Comparison of ENCODE assay signal across 36 cellular contexts in the genomic region with DNA sequence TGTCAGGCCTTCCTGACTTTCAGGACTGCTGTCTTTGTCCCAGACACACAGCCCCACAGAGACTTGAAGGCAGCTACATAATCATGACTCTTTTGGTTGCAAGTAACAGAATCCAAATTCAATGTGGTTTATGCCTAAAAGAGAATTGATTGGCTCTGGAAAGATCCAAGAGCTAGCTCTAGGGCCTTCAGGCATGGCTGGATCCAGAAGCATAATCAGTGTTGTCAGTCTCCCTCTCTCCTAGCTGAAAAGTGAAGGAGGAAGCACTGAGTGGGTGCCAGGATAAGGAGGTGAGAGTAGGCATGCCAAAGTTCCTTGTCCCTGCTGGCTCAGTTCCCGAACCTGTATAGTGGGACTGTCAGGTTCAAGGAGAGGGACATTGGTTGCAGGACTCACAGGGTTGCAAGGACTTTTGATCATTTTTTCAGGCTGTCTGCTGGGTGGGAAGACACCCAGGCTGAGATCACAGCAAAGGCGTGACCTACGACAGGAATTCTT. TPM values are rescaled to one million over a fixed set of nuclear protein-coding genes. Genes with fewer than 3 reads are reported as not detected.
"Had no signal": no experiment of that assay in that cellular context is flagged by ENCODE, and none has a peak within 500 bp of the region (broad histone marks: within the 10 kb centered on the region; RNA-seq: fewer than 3 reads in every experiment).

No MANE protein-coding gene starts in this region.

- H3K36me3 ChIP-seq: brain microvascular endothelial cell, breast epithelium had no signal

- H3K4me3 ChIP-seq: ascending aorta, breast epithelium had no signal

- DNase-seq: activated B cell treated with CpG ODN at 0.5 μM for 24 hours; activated CD4-positive, alpha-beta memory T cell treated with anti-CD3 and anti-CD28 coated beads, Interleukin-2, amount 10 ng/mL, durations not matched to agents 7 days and 5 days; activated CD4-positive, alpha-beta T cell treated with anti-CD3 and anti-CD28 coated beads for 4 hours; activated CD4-positive, alpha-beta T cell treated with anti-CD3 and anti-CD28 coated beads, Interleukin-2, amount 10 ng/mL, durations not matched to agents 24 days and 14 days; activated CD4-positive, alpha-beta T cell treated with anti-CD3 and anti-CD28 coated beads, Interleukin-2, amount 50 U/mL, for 1 hour; activated CD4-positive, alpha-beta T cell treated with anti-CD3 and anti-CD28 coated beads, Interleukin-2, amount 50 U/mL, for 4 hours; activated CD4-positive, CD25-positive, alpha-beta regulatory T cell treated with anti-CD3 and anti-CD28 coated beads, Interleukin-2, amount 50 U/mL, for 72 hours; activated CD8-positive, alpha-beta memory T cell treated with anti-CD3 and anti-CD28 coated beads for 24 hours; activated CD8-positive, alpha-beta memory T cell treated with anti-CD3 and anti-CD28 coated beads, Interleukin-2, amount 10 ng/mL, durations not matched to agents 7 days and 5 days; activated CD8-positive, alpha-beta memory T cell treated with anti-CD3 and anti-CD28 coated beads, Interleukin-2, amount 50 U/mL, for 48 hours; activated CD8-positive, alpha-beta T cell treated with anti-CD3 and anti-CD28 coated beads, Interleukin-2, amount 10 ng/mL, durations not matched to agents 7 days and 5 days; activated effector memory CD4-positive, alpha-beta T cell treated with Interleukin-2 at 50 U/mL for 16 hours; activated gamma-delta T cell; activated naive CD4-positive, alpha-beta T cell treated with anti-CD3 and anti-CD28 coated beads, Interleukin-2, amount 10 ng/mL, durations not matched to agents 7 days and 5 days; activated naive CD4-positive, alpha-beta T cell treated with Interleukin-2 at 50 U/mL for 16 hours; activated naive CD8-positive, alpha-beta T cell treated with anti-CD3 and anti-CD28 coated beads, Interleukin-2, amount 10 ng/mL, durations not matched to agents 7 days and 5 days; activated naive CD8-positive, alpha-beta T cell treated with anti-CD3 and anti-CD28 coated beads, Interleukin-2, amount 50 U/mL, for 24 hours; activated T-cell treated with anti-CD3 and anti-CD28 coated beads, Interleukin-2, amount 50 U/mL, for 24 hours; activated T-cell treated with anti-CD3 and anti-CD28 coated beads, Interleukin-2, amount 50 U/mL, for 48 hours; amygdala; anterior cingulate cortex; brain microvascular endothelial cell; central memory CD4-positive, alpha-beta T cell; T-helper 1 cell; T-helper 2 cell; T-helper 9 cell had no signal

- H3K27ac ChIP-seq: ascending aorta, brain microvascular endothelial cell, breast epithelium, VCaP had no signal

- H3K4me1 ChIP-seq: ascending aorta, breast epithelium had no signal

- H3K36me3 Mint-ChIP-seq: activated CD8-positive, alpha-beta memory T cell treated with anti-CD3 and anti-CD28 coated beads, Interleukin-2, amount 10 ng/mL, durations not matched to agents 7 days and 5 days; activated naive CD4-positive, alpha-beta T cell treated with anti-CD3 and anti-CD28 coated beads, Interleukin-2, amount 10 ng/mL, durations not matched to agents 7 days and 5 days had no signal

- H3K9me3 Mint-ChIP-seq: activated B cell treated with CpG ODN at 0.5 μM for 24 hours; activated naive CD4-positive, alpha-beta T cell treated with anti-CD3 and anti-CD28 coated beads, Interleukin-2, amount 50 U/mL, for 24 hours; activated naive CD8-positive, alpha-beta T cell treated with anti-CD3 and anti-CD28 coated beads, Interleukin-2, amount 50 U/mL, for 24 hours; activated T-cell treated with anti-CD3 and anti-CD28 coated beads, Interleukin-2, amount 50 U/mL, for 24 hours; T-helper 1 cell treated with Interleukin-12 subunit alpha and Interleukin-12 subunit beta and Interleukin-4 antibody, amounts not matched to agents 30 μg/mL and 1 μg/mL, for 36 hours had no signal

- FAIRE-seq: TTC549 had no signal

- H3K27me3 ChIP-seq: ascending aorta, brain microvascular endothelial cell, breast epithelium had no signal

- H3K27ac Mint-ChIP-seq: activated B cell treated with CpG ODN at 0.5 μM for 24 hours; activated CD4-positive, alpha-beta memory T cell treated with anti-CD3 and anti-CD28 coated beads, Interleukin-2, amount 10 ng/mL, durations not matched to agents 7 days and 5 days; activated CD4-positive, alpha-beta T cell treated with anti-CD3 and anti-CD28 coated beads, Interleukin-2, amount 10 ng/mL, durations not matched to agents 24 days and 14 days; activated CD8-positive, alpha-beta memory T cell treated with anti-CD3 and anti-CD28 coated beads, Interleukin-2, amount 10 ng/mL, durations not matched to agents 7 days and 5 days; activated CD8-positive, alpha-beta T cell treated with anti-CD3 and anti-CD28 coated beads, Interleukin-2, amount 10 ng/mL, durations not matched to agents 7 days and 5 days; activated naive CD4-positive, alpha-beta T cell treated with anti-CD3 and anti-CD28 coated beads, Interleukin-2, amount 10 ng/mL, durations not matched to agents 7 days and 5 days; activated naive CD4-positive, alpha-beta T cell treated with anti-CD3 and anti-CD28 coated beads, Interleukin-2, amount 50 U/mL, for 24 hours; activated naive CD8-positive, alpha-beta T cell; activated naive CD8-positive, alpha-beta T cell treated with anti-CD3 and anti-CD28 coated beads, Interleukin-2, amount 10 ng/mL, durations not matched to agents 7 days and 5 days; activated naive CD8-positive, alpha-beta T cell treated with anti-CD3 and anti-CD28 coated beads, Interleukin-2, amount 50 U/mL, for 24 hours; activated T-cell treated with anti-CD3 and anti-CD28 coated beads, Interleukin-2, amount 50 U/mL, for 24 hours; activated T-helper 2 cell treated with anti-CD3 and anti-CD28 coated beads, Interferon-gamma antibody, Interleukin-2, Interleukin-4, amounts not matched to agents 10 μg/mL and 5 μg/mL and 100 μg/mL, durations not matched to agents 14 hours and 24 hours and 36 hours; T-helper 1 cell treated with Interleukin-12 subunit alpha and Interleukin-12 subunit beta and Interleukin-4 antibody, amounts not matched to agents 30 μg/mL and 1 μg/mL, for 36 hours; T-helper 2 cell treated with Interferon-gamma antibody and Interleukin-4, amounts not matched to agents 5 μg/mL and 100 μg/mL, for 36 hours had no signal

- H3K4me1 Mint-ChIP-seq: activated B cell treated with CpG ODN at 0.5 μM for 24 hours; activated naive CD4-positive, alpha-beta T cell treated with anti-CD3 and anti-CD28 coated beads, Interleukin-2, amount 50 U/mL, for 24 hours had no signal

- ATAC-seq: activated CD8-positive, alpha-beta memory T cell treated with anti-CD3 and anti-CD28 coated beads, Interleukin-2, amount 10 ng/mL, durations not matched to agents 7 days and 5 days; activated CD8-positive, alpha-beta T cell treated with anti-CD3 and anti-CD28 coated beads, Interleukin-2, amount 10 ng/mL, durations not matched to agents 7 days and 5 days; activated naive CD8-positive, alpha-beta T cell treated with anti-CD3 and anti-CD28 coated beads, Interleukin-2, amount 50 U/mL, for 24 hours had no signal

- H3K27me3 Mint-ChIP-seq: activated CD4-positive, alpha-beta memory T cell treated with anti-CD3 and anti-CD28 coated beads, Interleukin-2, amount 10 ng/mL, durations not matched to agents 7 days and 5 days; activated CD4-positive, alpha-beta T cell treated with anti-CD3 and anti-CD28 coated beads, Interleukin-2, amount 10 ng/mL, durations not matched to agents 24 days and 14 days; activated CD8-positive, alpha-beta memory T cell treated with anti-CD3 and anti-CD28 coated beads, Interleukin-2, amount 10 ng/mL, durations not matched to agents 7 days and 5 days; activated naive CD4-positive, alpha-beta T cell treated with anti-CD3 and anti-CD28 coated beads, Interleukin-2, amount 50 U/mL, for 24 hours; activated naive CD8-positive, alpha-beta T cell; activated naive CD8-positive, alpha-beta T cell treated with anti-CD3 and anti-CD28 coated beads, Interleukin-2, amount 50 U/mL, for 24 hours; activated T-cell treated with anti-CD3 and anti-CD28 coated beads, Interleukin-2, amount 50 U/mL, for 24 hours had no signal

- H3K4me3 Mint-ChIP-seq: activated B cell treated with CpG ODN at 0.5 μM for 24 hours; activated CD4-positive, alpha-beta memory T cell treated with anti-CD3 and anti-CD28 coated beads, Interleukin-2, amount 10 ng/mL, durations not matched to agents 7 days and 5 days; activated CD4-positive, alpha-beta T cell treated with anti-CD3 and anti-CD28 coated beads, Interleukin-2, amount 10 ng/mL, durations not matched to agents 24 days and 14 days; activated CD8-positive, alpha-beta memory T cell treated with anti-CD3 and anti-CD28 coated beads, Interleukin-2, amount 10 ng/mL, durations not matched to agents 7 days and 5 days; activated CD8-positive, alpha-beta T cell treated with anti-CD3 and anti-CD28 coated beads, Interleukin-2, amount 10 ng/mL, durations not matched to agents 7 days and 5 days; activated naive CD4-positive, alpha-beta T cell treated with anti-CD3 and anti-CD28 coated beads, Interleukin-2, amount 10 ng/mL, durations not matched to agents 7 days and 5 days; activated naive CD4-positive, alpha-beta T cell treated with anti-CD3 and anti-CD28 coated beads, Interleukin-2, amount 50 U/mL, for 24 hours; activated naive CD8-positive, alpha-beta T cell; activated naive CD8-positive, alpha-beta T cell treated with anti-CD3 and anti-CD28 coated beads, Interleukin-2, amount 10 ng/mL, durations not matched to agents 7 days and 5 days; activated naive CD8-positive, alpha-beta T cell treated with anti-CD3 and anti-CD28 coated beads, Interleukin-2, amount 50 U/mL, for 24 hours; activated T-cell treated with anti-CD3 and anti-CD28 coated beads, Interleukin-2, amount 50 U/mL, for 24 hours; T-helper 1 cell treated with Interleukin-12 subunit alpha and Interleukin-12 subunit beta and Interleukin-4 antibody, amounts not matched to agents 30 μg/mL and 1 μg/mL, for 36 hours; T-helper 2 cell treated with Interferon-gamma antibody and Interleukin-4, amounts not matched to agents 5 μg/mL and 100 μg/mL, for 36 hours had no signal

- H3K9me3 ChIP-seq: ascending aorta, breast epithelium had no signal

RNA-seq across cellular contexts. Expression of a gene that starts 25.5 kb away (rescaled TPM):
- total RNA-seq: cerebellum had no signal
